1 cellular context compared by ENCODE assay signal in the genomic region with DNA sequence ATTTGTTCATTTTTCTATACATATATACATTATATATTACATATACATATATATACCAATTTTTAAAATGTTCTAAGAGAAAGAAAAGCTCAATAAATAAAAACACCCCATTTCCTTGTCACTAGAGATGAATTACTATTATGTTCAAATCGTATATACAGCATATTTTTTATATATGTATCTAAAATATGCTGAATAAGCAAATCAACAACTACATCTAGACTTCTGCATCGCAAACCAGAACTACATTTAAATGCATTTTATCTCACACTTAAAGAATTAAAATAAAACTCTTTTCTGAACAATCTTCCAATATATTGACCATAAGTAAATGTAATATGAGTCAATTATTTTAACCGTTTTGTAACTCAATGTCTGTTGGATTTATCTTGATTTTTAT.
TF ChIP-seq lines count a peak whose summit lies in the region.

No MANE protein-coding gene starts in this region.

TF ChIP-seq in K562, 482 proteins besides CTCF, POLR2A, EP300 and RAD21 (continued from another document):
- TF ChIP-seq, protein P1, sequence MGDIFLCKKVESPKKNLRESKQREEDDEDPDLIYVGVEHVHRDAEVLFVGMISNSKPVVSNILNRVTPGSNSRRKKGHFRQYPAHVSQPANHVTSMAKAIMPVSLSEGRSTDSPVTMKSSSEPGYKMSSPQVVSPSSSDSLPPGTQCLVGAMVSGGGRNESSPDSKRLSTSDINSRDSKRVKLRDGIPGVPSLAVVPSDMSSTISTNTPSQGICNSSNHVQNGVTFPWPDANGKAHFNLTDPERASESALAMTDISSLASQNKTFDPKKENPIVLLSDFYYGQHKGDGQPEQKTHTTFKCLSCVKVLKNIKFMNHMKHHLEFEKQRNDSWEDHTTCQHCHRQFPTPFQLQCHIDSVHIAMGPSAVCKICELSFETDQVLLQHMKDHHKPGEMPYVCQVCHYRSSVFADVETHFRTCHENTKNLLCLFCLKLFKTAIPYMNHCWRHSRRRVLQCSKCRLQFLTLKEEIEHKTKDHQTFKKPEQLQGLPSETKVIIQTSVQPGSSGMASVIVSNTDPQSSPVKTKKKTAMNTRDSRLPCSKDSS (IDR thresholded peaks at IDR 0.05; ENCODE audit: low read depth, partially characterized antibody), result no peak
- TF ChIP-seq PYGO2 (tag; IDR thresholded peaks at IDR 0.05) (no peak), RAD51 (IDR thresholded peaks at IDR 0.05; ENCODE audit: borderline replicate concordance, low read depth) (no peak), MAFG (tag; conservative IDR thresholded peaks at IDR 0.05) (peak; percentile 80), ZNF146 (CRISPR knock-in tag; IDR thresholded peaks at IDR 0.05; ENCODE audit: unreplicated experiment) (no peak), CHD1 (IDR thresholded peaks at IDR 0.05; ENCODE audit: low read length) (no peak), MAFK (IDR thresholded peaks at IDR 0.05; ENCODE audit: low read length) (peak; percentile 94), ZNF212 (CRISPR knock-in tag; IDR thresholded peaks at IDR 0.05) (no peak)
